In genomic region chr5:102690910-102691309, GRCh38 we compare ENCODE assay signal across 8 cellular contexts.
"Had no signal": no experiment of that assay in that cellular context is flagged by ENCODE, and none has a peak within 500 bp of the region (broad histone marks: within the 10 kb centered on the region; RNA-seq: fewer than 3 reads in every experiment).

No MANE protein-coding gene starts in this region.

- H3K27ac ChIP-seq: GM23248 had no signal

- H3K4me2 ChIP-seq: GM23338 had no signal

- H3K36me3 ChIP-seq: HAP-1 had no signal

- DNase-seq: GM23248, GOT3, H7, H9, HCEC 1CT, HFFc6 had no signal

- H3K9ac ChIP-seq: GM23248 had no signal

- H2AFZ ChIP-seq: GM23248, GM23338 had no signal

- H3K4me3 ChIP-seq: GM23248, GM23338, HAP-1 had no signal

- H3K4me1 ChIP-seq: HAP-1 had no signal

- H3K9me3 ChIP-seq: HAP-1 had no signal
